ENCODE assay signal across 20 cellular contexts in genomic region chr1:95382385-95382784, GRCh38.
"Had no signal": no experiment of that assay in that cellular context is flagged by ENCODE, and none has a peak within 500 bp of the region (broad histone marks: within the 10 kb centered on the region; RNA-seq: fewer than 3 reads in every experiment).

No MANE protein-coding gene starts in this region.

- H3K36me3 ChIP-seq: cardiac muscle cell, esophagus muscularis mucosa, gastroesophageal sphincter, heart right ventricle, left ventricle myocardium inferior, prostate gland, right atrium auricular region, tibial nerve, uterus had no signal

- H3K4me1 ChIP-seq: esophagus muscularis mucosa, gastroesophageal sphincter, heart right ventricle, left ventricle myocardium inferior, prostate gland, right atrium auricular region, tibial nerve, uterus had no signal

- H3K4me1 Mint-ChIP-seq: activated naive CD8-positive, alpha-beta T cell treated with anti-CD3 and anti-CD28 coated beads for 36 hours had no signal

- H3K4me3 ChIP-seq: cardiac muscle cell, esophagus muscularis mucosa, gastroesophageal sphincter, heart right ventricle, left ventricle myocardium inferior, prostate gland, right atrium auricular region, tibial nerve, uterus had no signal

- H3K36me3 Mint-ChIP-seq: activated naive CD8-positive, alpha-beta T cell treated with anti-CD3 and anti-CD28 coated beads for 36 hours had no signal

- H3K27ac Mint-ChIP-seq: activated naive CD8-positive, alpha-beta T cell treated with anti-CD3 and anti-CD28 coated beads for 36 hours; activated T-helper 1 cell treated with anti-CD3 and anti-CD28 coated beads, Interleukin-12 subunit alpha, Interleukin-12 subunit beta, Interleukin-2, Interleukin-4 antibody, amounts not matched to agents 30 ng/mL and 10 ng/mL and 1 ng/mL, durations not matched to agents 14 hours and 24 hours and 36 hours had no signal

- H3K9me3 Mint-ChIP-seq: activated naive CD8-positive, alpha-beta T cell treated with anti-CD3 and anti-CD28 coated beads for 36 hours; activated T-helper 1 cell treated with anti-CD3 and anti-CD28 coated beads, Interleukin-12 subunit alpha, Interleukin-12 subunit beta, Interleukin-2, Interleukin-4 antibody, amounts not matched to agents 30 ng/mL and 10 ng/mL and 1 ng/mL, durations not matched to agents 14 hours and 24 hours and 36 hours had no signal

- ATAC-seq: gastroesophageal sphincter, heart right ventricle had no signal

- H3K27me3 Mint-ChIP-seq: activated naive CD8-positive, alpha-beta T cell treated with anti-CD3 and anti-CD28 coated beads for 36 hours had no signal

- H3K27ac ChIP-seq: cardiac muscle cell, esophagus muscularis mucosa, gastroesophageal sphincter, heart right ventricle, left ventricle myocardium inferior, prostate gland, right atrium auricular region, tibial nerve, uterus had no signal

- DNase-seq: activated CD4-positive, alpha-beta T cell treated with anti-CD3 and anti-CD28 coated beads, Interleukin-2, amount 50 U/mL, for 48 hours; activated naive CD8-positive, alpha-beta T cell treated with anti-CD3 and anti-CD28 coated beads for 36 hours; amniotic stem cell; dermis blood vessel endothelial cell; effector memory CD4-positive, alpha-beta T cell; heart right ventricle; left ventricle myocardium inferior; stimulated activated CD4-positive, alpha-beta T cell treated with anti-CD3 and anti-CD28 coated beads, Interleukin-12 subunit alpha, Interleukin-12 subunit beta, amount 100 ng/mL, for 4 hours; stimulated activated CD4-positive, alpha-beta T cell treated with anti-CD3 and anti-CD28 coated beads, Interleukin-1b, Interleukin-23, amount 100 ng/mL, for 48 hours; stimulated activated CD8-positive, alpha-beta memory T cell treated with anti-CD3 and anti-CD28 coated beads, Interleukin-4, amount 100 ng/mL, for 48 hours; stimulated activated naive CD4-positive, alpha-beta T cell treated with Interleukin-2 at 50 U/mL for 16 hours; substantia nigra; uterus had no signal

- H3K27me3 ChIP-seq: cardiac muscle cell, esophagus muscularis mucosa, gastroesophageal sphincter, heart right ventricle, right atrium auricular region, tibial nerve, uterus had no signal

- H3K4me3 Mint-ChIP-seq: activated naive CD8-positive, alpha-beta T cell treated with anti-CD3 and anti-CD28 coated beads for 36 hours; activated T-helper 1 cell treated with anti-CD3 and anti-CD28 coated beads, Interleukin-12 subunit alpha, Interleukin-12 subunit beta, Interleukin-2, Interleukin-4 antibody, amounts not matched to agents 30 ng/mL and 10 ng/mL and 1 ng/mL, durations not matched to agents 14 hours and 24 hours and 36 hours had no signal
